In the genomic region with DNA sequence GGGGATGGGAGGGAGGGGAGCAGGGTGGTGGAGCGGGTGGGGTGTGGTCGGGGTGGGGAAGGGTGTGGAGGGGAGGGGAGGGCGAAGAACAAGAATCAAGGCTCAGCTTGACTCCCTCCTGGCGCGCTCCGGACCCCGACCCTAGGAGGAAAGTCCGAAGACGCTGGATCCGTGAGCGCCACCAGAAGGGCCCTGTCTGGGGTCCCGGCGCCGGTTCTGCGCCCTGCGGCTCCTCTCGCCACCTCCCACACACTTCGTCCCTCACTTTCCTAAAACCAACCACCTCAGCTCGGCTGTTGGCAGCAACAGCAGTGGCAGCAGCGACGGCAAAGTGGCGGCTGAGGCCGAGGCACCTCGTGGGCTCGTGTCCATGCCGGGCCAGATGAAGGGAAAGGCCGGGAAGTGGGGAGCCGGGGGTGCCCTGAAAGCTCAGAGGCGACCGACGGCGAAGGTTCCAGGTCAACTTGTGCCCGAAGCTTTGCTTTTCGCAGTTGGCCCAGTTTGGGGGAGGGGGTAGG, we compare ENCODE assay signal across 10 cellular contexts. TPM values are rescaled to one million over a fixed set of nuclear protein-coding genes. Genes with fewer than 3 reads are reported as not detected.
A peak's percentile ranks its signal among the peaks of the same experiment; 100 is the strongest.
DNase-seq lines count a peak whose midpoint lies in the region; ATAC-seq and TF ChIP-seq lines count a peak whose summit lies in the region.
"Had no signal": no experiment of that assay in that cellular context is flagged by ENCODE, and none has a peak within 500 bp of the region (broad histone marks: within the 10 kb centered on the region; RNA-seq: fewer than 3 reads in every experiment).

No MANE protein-coding gene starts in this region.

- no peak overlapping the region for H3K9ac ChIP-seq in duodenal mucosa (ENCODE audit: low read depth in 1 of 2, low read length in 2 of 2)

- H3K27me3 ChIP-seq in cardiac muscle cell: no peaks in the 10 kb centered on the region
- peaks cover 31 to 38% of the 10 kb centered on the region in 2 donors for H3K27me3 ChIP-seq in duodenal mucosa (ENCODE audit: control insufficient read depth in 1 of 2, insufficient read depth in 2 of 2, low read length in 2 of 2)
- peaks cover 0 to 14% of the 10 kb centered on the region in 2 donors for H3K27me3 ChIP-seq in uterus

- no peaks in the 10 kb centered on the region for H3K9me3 Mint-ChIP-seq in nephron

- H3K9me3 ChIP-seq in cardiac muscle cell (ENCODE audit: low read depth) (no peaks in the 10 kb centered on the region), duodenal mucosa (ENCODE audit: control insufficient read depth in 1 of 2, low read length in 2 of 2) (no peaks in the 10 kb centered on the region), uterus (no peaks in the 10 kb centered on the region)

- no peak for TF ChIP-seq CTCF in cardiac muscle cell (IDR thresholded peaks at IDR 0.05; ENCODE audit: low read depth, low read length)
- no peak for TF ChIP-seq CTCF in nephron (IDR thresholded peaks at IDR 0.05; ENCODE audit: unreplicated experiment in 3 of 3)
- TF ChIP-seq CTCF in uterus (IDR thresholded peaks at IDR 0.05): no peak

- peak overlapping the region; percentile 87 for H3K27ac ChIP-seq in cardiac muscle cell
- H3K27ac ChIP-seq in duodenal mucosa (ENCODE audit: low read depth, low read length): no peak overlapping the region
- H3K27ac ChIP-seq in uterus: peak overlapping the region; percentile 42 to 65

- peak overlapping the region; percentile 87 to 90 (median 90) for H3K4me3 Mint-ChIP-seq in nephron
- H3K4me3 Mint-ChIP-seq: immature natural killer cell had no signal

- no peaks in the 10 kb centered on the region for H3K36me3 ChIP-seq in cardiac muscle cell
- no peaks in the 10 kb centered on the region for H3K36me3 ChIP-seq in duodenal mucosa (ENCODE audit: control insufficient read depth in 1 of 2, insufficient read depth in 2 of 2, low read length in 2 of 2)
- no peaks in the 10 kb centered on the region for H3K36me3 ChIP-seq in uterus

- peaks cover 25% of the 10 kb centered on the region for H3K4me1 Mint-ChIP-seq in nephron
- H3K4me1 Mint-ChIP-seq: immature natural killer cell had no signal

- peak overlapping the region; percentile 85 for H3K4me3 ChIP-seq in cardiac muscle cell
- H3K4me3 ChIP-seq in duodenal mucosa (ENCODE audit: low read depth in 1 of 2, low read length in 2 of 2): peak overlapping the region; percentile 63 to 66
- peak overlapping the region; percentile 1 to 33 for H3K4me3 ChIP-seq in uterus

- no peak for TF ChIP-seq POLR2A in uterus (IDR thresholded peaks at IDR 0.05)

- DNase-seq in cardiac muscle cell (ENCODE audit: low read depth in 1 of 2, low spot score in 1 of 2) (no peak), Right ventricle myocardium inferior (ENCODE audit: missing footprints) (no peak), uterus (no peak), activated gamma-delta T cell (lab: John Stamatoyannopoulos, UW) (no peak), activated gamma-delta T cell treated with Interleukin-2 at 50 U/mL for 16 hours (no peak)
- DNase-seq: immature natural killer cell had no signal

- ATAC-seq in Right ventricle myocardium inferior: no peak
- ATAC-seq in GM21737 (IDR thresholded peaks at IDR 0.05; ENCODE audit: unreplicated experiment): no peak

- H3K4me1 ChIP-seq in cardiac muscle cell (ENCODE audit: low read depth) (peaks cover 36% of the 10 kb centered on the region), duodenal mucosa (ENCODE audit: control insufficient read depth in 1 of 2, insufficient read depth in 2 of 2, low read length in 2 of 2) (peaks cover 3 to 17% of the 10 kb centered on the region in 2 donors), uterus (peaks cover 0 to 14% of the 10 kb centered on the region in 2 donors)

- H3K36me3 Mint-ChIP-seq in nephron (ENCODE audit: low read depth): no peaks in the 10 kb centered on the region

- peak overlapping the region; percentile 57 to 86 (median 84) for H3K27ac Mint-ChIP-seq in nephron
- H3K27ac Mint-ChIP-seq: immature natural killer cell had no signal

- H3K27me3 Mint-ChIP-seq in nephron (ENCODE audit: low read depth): peaks cover 58% of the 10 kb centered on the region

- intact Hi-C loops in Right ventricle myocardium inferior (cut with DNase I): no loop called here
- intact Hi-C loops in uterus (cut with DNase I; ENCODE audit: low total_unique reads): no loop called here

RNA-seq across cellular contexts. Expression of gene KLHL14, which starts 2.1 kb away (rescaled TPM):
- total RNA-seq in cardiac muscle cell (69.8 and 88.0 TPM in 2 replicates), Right ventricle myocardium inferior (not detected), uterus (1 to 10 TPM; 2.6 to 9.5 (median 3.0) TPM)
- polyA plus RNA-seq in cardiac muscle cell: 45.8 and 54.8 TPM in 2 replicates
- polyA plus RNA-seq: BJ had no signal

Comparison
In these comparisons a context has a peak if more than half of its experiments do, and no peak if none do; other contexts are left out.
1. H3K4me3 ChIP-seq: peak in every context shown above with its lines; median percentile 85 in cardiac muscle cell; 64 in duodenal mucosa; 17 in uterus.